ENCODE assay signal across 24 cellular contexts in genomic region chr2:139685590-139685989, GRCh38.
DNase-seq lines count a peak whose midpoint lies in the region; ATAC-seq and TF ChIP-seq lines count a peak whose summit lies in the region.
"Had no signal": no experiment of that assay in that cellular context is flagged by ENCODE, and none has a peak within 500 bp of the region (broad histone marks: within the 10 kb centered on the region; RNA-seq: fewer than 3 reads in every experiment).

No MANE protein-coding gene starts in this region.

- H3K23ac ChIP-seq in H9 (ENCODE audit: insufficient read length, low read depth, low read length): no peak overlapping the region

- no peaks in the 10 kb centered on the region for H3K23me2 ChIP-seq in H9 (ENCODE audit: insufficient read length, low read depth, low read length, poor library complexity, severe bottlenecking)

- H3K27me3 Mint-ChIP-seq in H9 (ENCODE audit: low read depth) (no peaks in the 10 kb centered on the region), WTC11 (ENCODE audit: low read depth) (no peaks in the 10 kb centered on the region; the same call in 1 of the 2 replicates), neural progenitor cell (ENCODE audit: insufficient read depth, low read depth) (peaks cover 2% of the 10 kb centered on the region)
- H3K27me3 Mint-ChIP-seq: B cell had no signal

- no peak overlapping the region for H2AFZ ChIP-seq in H9 (ENCODE audit: low read length)
- peak overlapping the region; percentile 76 for H2AFZ ChIP-seq in neural progenitor cell (replicated peaks)
- H2AFZ ChIP-seq: GM23248 had no signal

- H3T11ph ChIP-seq in H9 (ENCODE audit: low read length): no peak overlapping the region

- H2BK5ac ChIP-seq in H9 (ENCODE audit: insufficient read length, low read length): no peak overlapping the region

- H3K4me1 ChIP-seq in H9 (ENCODE audit: insufficient read depth, low read length) (no peaks in the 10 kb centered on the region; the same call in 1 of the 2 replicates), neural progenitor cell (peaks cover 15% of the 10 kb centered on the region), heart left ventricle (no peaks in the 10 kb centered on the region)
- H3K4me1 ChIP-seq: A549 had no signal

- no peaks in the 10 kb centered on the region for H3F3A ChIP-seq in neural progenitor cell (ENCODE audit: low read depth)

- H4K20me1 ChIP-seq in H9 (ENCODE audit: control insufficient read depth, insufficient read depth, insufficient read length): no peaks in the 10 kb centered on the region
- H4K20me1 ChIP-seq in neural progenitor cell (ENCODE audit: low read depth): no peaks in the 10 kb centered on the region

- no peak overlapping the region for H3K4me3 ChIP-seq in neural progenitor cell
- no peak overlapping the region for H3K4me3 ChIP-seq in heart left ventricle
- H3K4me3 ChIP-seq: A549, GM23248, K562 had no signal

- H3K4me2 ChIP-seq in H9 (ENCODE audit: insufficient read depth, insufficient read length, low read length): no peak overlapping the region
- no peak overlapping the region for H3K4me2 ChIP-seq in neural progenitor cell
- H3K4me2 ChIP-seq: A549, SK-N-SH had no signal

- POLR2A ChIA-PET in WTC11 (lab: Charles Lee): no interaction called here

- CTCF ChIA-PET in WTC11 (lab: Charles Lee): no interaction called here

- H3K79me1 ChIP-seq in H9 (ENCODE audit: insufficient read depth, low read depth, low read length, poor library complexity, severe bottlenecking): no peaks in the 10 kb centered on the region

- intact Hi-C loops in heart left ventricle (cut with DNase I): no loop called here

- no CpG with 5 or more reads among the region's 2 CpGs for WGBS in H9 (ENCODE audit: extremely low coverage, insufficient read length, low lambda C conversion rate)
- WGBS in heart left ventricle, 4 donors: 63 to 74% (median 68%) methylated on average over 2 of the region's 2 CpGs

- ATAC-seq in WTC11 (peak; percentile 95), GM19467 (IDR thresholded peaks at IDR 0.05; ENCODE audit: unreplicated experiment) (no peak), heart left ventricle (no peak)
- ATAC-seq: K562, Panc1 had no signal

- no peak for TF ChIP-seq POLR2A in heart left ventricle (IDR thresholded peaks at IDR 0.05)

- H3K4me1 Mint-ChIP-seq in H9 (peaks cover 27 to 33% of the 10 kb centered on the region in 2 experiments), WTC11 (peaks cover 41% of the 10 kb centered on the region), neural progenitor cell (peaks cover 11% of the 10 kb centered on the region)
- H3K4me1 Mint-ChIP-seq: B cell had no signal

- peak; percentile 13 for DNase-seq in NCI-H345 (lab: John Stamatoyannopoulos, UW)
- DNase-seq in NCI-H345 treated with DMSO at 0.1 percent for 48 hours (lab: John Stamatoyannopoulos, UW; ENCODE audit: unreplicated experiment): no peak
- DNase-seq in H9: peak; percentile 34
- no peak for DNase-seq in WTC11 (ENCODE audit: low spot score)
- no peak for DNase-seq in neural progenitor cell (ENCODE audit: low spot score)
- DNase-seq in DMS79 treated with DMSO at 0.1 percent for 48 hours (lab: John Stamatoyannopoulos, UW): no peak
- DNase-seq in heart left ventricle: no peak
- DNase-seq: DND-41; GM23248; MM.1S; NCI-H1092; NCI-H1436 treated with DMSO at 0.1 percent for 48 hours; NCI-H1930; NCI-H2171; NCI-H446 treated with DMSO at 0.1 percent for 48 hours; NCI-H748 treated with DMSO at 0.1 percent for 48 hours; NK-92 treated with Interleukin-12 subunit alpha and Interleukin-12 subunit beta, amount 100 ng/mL, for 24 hours; SIG-M5; SK-N-SH had no signal

- H4K91ac ChIP-seq in H9 (ENCODE audit: insufficient read length, low read depth, low read length): no peak overlapping the region

- no peak overlapping the region for H2BK15ac ChIP-seq in H9 (ENCODE audit: low read depth, low read length)

- no peak overlapping the region for H3K18ac ChIP-seq in H9 (ENCODE audit: insufficient read length, low read depth, low read length)

- no peak overlapping the region for H4K8ac ChIP-seq in H9 (replicated peaks; ENCODE audit: insufficient read length, low read depth, low read length)

- H3K27ac ChIP-seq in H9 (ENCODE audit: insufficient read length, low read depth, low read length): no peak overlapping the region
- no peak overlapping the region for H3K27ac ChIP-seq in neural progenitor cell
- no peak overlapping the region for H3K27ac ChIP-seq in heart left ventricle
- H3K27ac ChIP-seq: A549, GM23248 had no signal

- H3K27ac Mint-ChIP-seq in H9: peak overlapping the region; percentile 8 to 80 (median 68); a peak in 3 of 7 replicates
- no peak overlapping the region for H3K27ac Mint-ChIP-seq in WTC11
- H3K27ac Mint-ChIP-seq in neural progenitor cell: no peak overlapping the region
- H3K27ac Mint-ChIP-seq: B cell had no signal

- H3K36me3 Mint-ChIP-seq in H9 (ENCODE audit: insufficient read depth in 1 of 3, low read depth in 3 of 3) (0 out of 7 replicates have a peak, but pooled peaks cover 0 to 4% (median 1%) of the 10 kb centered on the region in 3 experiments), WTC11 (peaks cover 9% of the 10 kb centered on the region), neural progenitor cell (no peaks in the 10 kb centered on the region)

- no peak overlapping the region for H3K9ac ChIP-seq in H9 (ENCODE audit: extremely low read depth, insufficient read length, low read length)
- H3K9ac ChIP-seq in neural progenitor cell: no peak overlapping the region
- H3K9ac ChIP-seq: GM23248, SK-N-SH had no signal

- H3K14ac ChIP-seq in H9 (ENCODE audit: insufficient read depth, low read length): no peak overlapping the region

- H3K4me3 Mint-ChIP-seq in H9 (no peak overlapping the region; a peak in 1 of 5 replicates), WTC11 (no peak overlapping the region), neural progenitor cell (no peak overlapping the region)
- H3K4me3 Mint-ChIP-seq: B cell had no signal

- H3K9me3 Mint-ChIP-seq in H9 (peaks cover 5 to 8% of the 10 kb centered on the region in 2 experiments; a peak in 2 of 5 replicates), WTC11 (peaks cover 19% of the 10 kb centered on the region), neural progenitor cell (no peaks in the 10 kb centered on the region)

- H3K36me3 ChIP-seq in neural progenitor cell: no peaks in the 10 kb centered on the region
- H3K36me3 ChIP-seq in heart left ventricle: no peaks in the 10 kb centered on the region

- H3K79me2 ChIP-seq in H9 (ENCODE audit: insufficient read depth, low read length) (no peaks in the 10 kb centered on the region), neural progenitor cell (ENCODE audit: low read depth) (no peaks in the 10 kb centered on the region)

- no peak overlapping the region for H2AK5ac ChIP-seq in H9 (ENCODE audit: insufficient read length, low read length)

- no peak overlapping the region for H2BK12ac ChIP-seq in H9 (ENCODE audit: insufficient read length, low read depth, low read length)

- H3K27me3 ChIP-seq in H9 (ENCODE audit: insufficient read depth, low read length) (no peaks in the 10 kb centered on the region), neural progenitor cell (no peaks in the 10 kb centered on the region), heart left ventricle (no peaks in the 10 kb centered on the region)

- H4K5ac ChIP-seq in H9 (ENCODE audit: insufficient read length, low read depth, low read length): no peak overlapping the region

- TF ChIP-seq CTCF in H9 (conservative IDR thresholded peaks at IDR 0.05): no peak
- TF ChIP-seq CTCF in WTC11 (IDR thresholded peaks at IDR 0.05): no peak
- no peak for TF ChIP-seq CTCF in neural progenitor cell (IDR thresholded peaks at IDR 0.05)
- TF ChIP-seq CTCF in heart left ventricle (IDR thresholded peaks at IDR 0.05): no peak

- H2BK20ac ChIP-seq in H9 (ENCODE audit: low read depth, low read length, poor library complexity, severe bottlenecking): no peak overlapping the region

- H3K9me3 ChIP-seq in H9 (ENCODE audit: control insufficient read depth, low read depth, low read length) (no peaks in the 10 kb centered on the region), neural progenitor cell (ENCODE audit: low read depth) (no peaks in the 10 kb centered on the region), heart left ventricle (no peaks in the 10 kb centered on the region)
- H3K9me3 ChIP-seq: A549, SK-N-SH had no signal

- H2BK120ac ChIP-seq in H9 (ENCODE audit: low read depth, low read length, poor library complexity, severe bottlenecking): no peak overlapping the region

- H3K56ac ChIP-seq in H9 (ENCODE audit: insufficient read length, low read depth, low read length): no peak overlapping the region

- H3K4ac ChIP-seq in H9 (ENCODE audit: low read depth, low read length): no peak overlapping the region

TF ChIP-seq in WTC11, 78 proteins besides CTCF, POLR2A, EP300 and RAD21 (continues in another document):
- no peak for TF ChIP-seq FOXJ3 (CRISPR knock-in tag; IDR thresholded peaks at IDR 0.05; ENCODE audit: borderline replicate concordance)
- TF ChIP-seq ATF2 (CRISPR knock-in tag; IDR thresholded peaks at IDR 0.05; ENCODE audit: borderline replicate concordance, low read depth): no peak
- TF ChIP-seq ZNF425 (CRISPR knock-in tag; conservative IDR thresholded peaks at IDR 0.05): no peak
- TF ChIP-seq MYBL2 (CRISPR knock-in tag; IDR thresholded peaks at IDR 0.05): no peak

Comparison
In these comparisons a context has a peak if more than half of its experiments do, and no peak if none do; other contexts are left out.
1. DNase-seq: peak in NCI-H345 (single experiment) and H9 (single experiment); none in NCI-H345 treated with DMSO at 0.1 percent for 48 hours (single experiment), WTC11 (single experiment), neural progenitor cell (single experiment), DMS79 treated with DMSO at 0.1 percent for 48 hours (single experiment) and heart left ventricle (0 of 5).
2. H3K27ac Mint-ChIP-seq: peak in H9 (3 of 3); none in WTC11 (single experiment) and neural progenitor cell (single experiment).